ENCODE assay signal across 6 cellular contexts in the genomic region with DNA sequence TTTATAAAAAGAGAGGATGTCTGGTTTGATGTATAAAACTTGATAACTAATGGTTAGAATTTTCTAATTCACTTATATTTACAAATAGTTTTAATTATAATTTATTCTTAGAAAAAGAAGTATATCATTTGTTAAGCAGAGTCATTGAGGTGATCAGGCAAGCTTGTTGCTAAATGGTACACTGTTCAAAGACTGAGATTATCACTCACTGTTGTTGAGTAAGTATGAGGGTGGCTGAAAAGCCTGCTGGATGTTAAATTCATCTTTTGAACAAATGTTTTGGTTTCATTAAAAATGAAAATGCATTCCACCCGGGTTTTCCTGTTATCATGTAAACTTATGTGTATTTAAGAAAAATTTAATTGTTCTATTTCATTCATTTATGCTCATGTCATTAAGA.
"Had no signal": no experiment of that assay in that cellular context is flagged by ENCODE, and none has a peak within 500 bp of the region (broad histone marks: within the 10 kb centered on the region; RNA-seq: fewer than 3 reads in every experiment).

No MANE protein-coding gene starts in this region.

- DNase-seq: GOT3, H7, KBM-7 had no signal

- H3K4me3 ChIP-seq: GM23248, HAP-1 had no signal

- H3K36me3 ChIP-seq: HAP-1 had no signal

- H3K9me3 ChIP-seq: HAP-1 had no signal

- H3K9ac ChIP-seq: GM23248 had no signal

- H3K27ac ChIP-seq: GM23248, HL-60 had no signal

- H2AFZ ChIP-seq: GM23248 had no signal
